ENCODE assay signal across 18 cellular contexts in genomic region chr2:236818281-236819045, GRCh38.
"Had no signal": no experiment of that assay in that cellular context is flagged by ENCODE, and none has a peak within 500 bp of the region (broad histone marks: within the 10 kb centered on the region; RNA-seq: fewer than 3 reads in every experiment).

No MANE protein-coding gene starts in this region.

- DNase-seq: activated CD4-positive, alpha-beta T cell treated with anti-CD3 and anti-CD28 coated beads, Interleukin-2, amount 10 ng/mL, durations not matched to agents 7 days and 5 days; activated gamma-delta T cell; activated T-cell treated with anti-CD3 and anti-CD28 coated beads, Interleukin-2, amount 50 U/mL, for 72 hours; body of pancreas; central memory CD4-positive, alpha-beta T cell; colonic mucosa; head of caudate nucleus; kidney; left lung; mammary epithelial cell; midbrain; retina; spleen; stimulated activated CD4-positive, alpha-beta T cell treated with anti-CD3 and anti-CD28 coated beads, Interleukin-4, amount 100 ng/mL, for 4 hours; testis had no signal

- H3K9me3 Mint-ChIP-seq: activated CD4-positive, alpha-beta T cell treated with anti-CD3 and anti-CD28 coated beads, Interleukin-2, amount 10 ng/mL, durations not matched to agents 7 days and 5 days had no signal

- H3K4me1 Mint-ChIP-seq: activated CD4-positive, alpha-beta T cell treated with anti-CD3 and anti-CD28 coated beads, Interleukin-2, amount 10 ng/mL, durations not matched to agents 7 days and 5 days; stimulated activated memory B cell treated with anti-CD40 and anti-IgM and Interleukin-4, amounts not matched to agents 10 μg/mL and 1 μg/mL and 100 μg/mL, for 72 hours had no signal

- H3K36me3 Mint-ChIP-seq: stimulated activated memory B cell treated with anti-CD40 and anti-IgM and Interleukin-4, amounts not matched to agents 10 μg/mL and 1 μg/mL and 100 μg/mL, for 72 hours had no signal

- H3K4me3 Mint-ChIP-seq: activated CD4-positive, alpha-beta T cell treated with anti-CD3 and anti-CD28 coated beads, Interleukin-2, amount 10 ng/mL, durations not matched to agents 7 days and 5 days; activated T-cell treated with anti-CD3 and anti-CD28 coated beads, Interleukin-2, amount 50 U/mL, for 72 hours; stimulated activated memory B cell treated with anti-CD40 and anti-IgM and Interleukin-4, amounts not matched to agents 10 μg/mL and 1 μg/mL and 100 μg/mL, for 72 hours had no signal

- H3K27ac Mint-ChIP-seq: activated CD4-positive, alpha-beta T cell treated with anti-CD3 and anti-CD28 coated beads, Interleukin-2, amount 10 ng/mL, durations not matched to agents 7 days and 5 days; activated T-cell treated with anti-CD3 and anti-CD28 coated beads, Interleukin-2, amount 50 U/mL, for 72 hours; stimulated activated memory B cell treated with anti-CD40 and anti-IgM and Interleukin-4, amounts not matched to agents 10 μg/mL and 1 μg/mL and 100 μg/mL, for 72 hours had no signal

- H3K4me3 ChIP-seq: body of pancreas, colonic mucosa, left lung, spleen, testis had no signal

- H3K27me3 Mint-ChIP-seq: activated CD4-positive, alpha-beta T cell treated with anti-CD3 and anti-CD28 coated beads, Interleukin-2, amount 10 ng/mL, durations not matched to agents 7 days and 5 days had no signal

- ATAC-seq: activated CD4-positive, CD25-positive, alpha-beta regulatory T cell treated with anti-CD3 and anti-CD28 coated beads, Interleukin-2, amount 50 U/mL, for 24 hours; activated naive CD4-positive, alpha-beta T cell treated with anti-CD3 and anti-CD28 coated beads, Interleukin-2, amount 50 U/mL, for 72 hours; activated T-cell treated with anti-CD3 and anti-CD28 coated beads, Interleukin-2, amount 50 U/mL, for 72 hours; body of pancreas; left lung; stimulated activated memory B cell treated with anti-CD40 and anti-IgM and Interleukin-4, amounts not matched to agents 10 μg/mL and 1 μg/mL and 100 μg/mL, for 72 hours had no signal
